In the genomic region with DNA sequence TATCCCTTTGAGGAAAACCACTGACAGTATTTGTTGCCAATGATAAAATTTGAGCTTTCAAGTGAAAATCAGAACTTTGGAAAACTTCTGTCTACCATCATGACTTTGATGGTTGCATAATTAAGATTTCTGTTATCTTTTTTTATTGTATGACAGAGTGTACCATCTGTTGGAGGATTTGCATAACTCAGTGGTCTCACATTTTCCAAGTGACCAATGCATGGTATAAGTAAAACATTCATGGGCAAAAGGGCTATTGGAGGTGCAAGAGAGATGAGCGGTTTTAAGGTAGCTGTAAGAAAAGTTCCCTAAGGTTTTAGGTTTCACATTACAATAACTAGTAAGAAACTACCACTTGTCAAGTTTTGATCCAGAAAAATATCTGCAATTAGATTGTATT, we compare ENCODE assay signal across 8 cellular contexts.
"Had no signal": no experiment of that assay in that cellular context is flagged by ENCODE, and none has a peak within 500 bp of the region (broad histone marks: within the 10 kb centered on the region; RNA-seq: fewer than 3 reads in every experiment).

No MANE protein-coding gene starts in this region.

- H3K4me3 ChIP-seq: GM23248, HAP-1, K562 had no signal

- H3K36me3 ChIP-seq: HAP-1 had no signal

- H2AFZ ChIP-seq: GM23248 had no signal

- H3K9me3 ChIP-seq: HAP-1 had no signal

- H3K27ac ChIP-seq: GM23248, HL-60 had no signal

- H3K4me3 Mint-ChIP-seq: HFFc6 had no signal

- H3K27ac Mint-ChIP-seq: HFFc6 had no signal

- DNase-seq: GM23248, GOT3, H7, HFFc6, IMR-90 had no signal

- H3K9ac ChIP-seq: GM23248 had no signal

- H3K9me3 Mint-ChIP-seq: HFFc6 had no signal
